In genomic region chr12:54259194-54260011, GRCh38 we compare ENCODE assay signal across 8 cellular contexts. TPM values are rescaled to one million over a fixed set of nuclear protein-coding genes. Genes with fewer than 3 reads are reported as not detected.
DNase-seq lines count a peak whose midpoint lies in the region; ATAC-seq, FAIRE-seq and TF ChIP-seq lines count a peak whose summit lies in the region.

No MANE protein-coding gene starts in this region.

- DNase-seq in BE2C, result peak; percentile 95
- DNase-seq in Panc1 (ENCODE audit: low read depth, low spot score), result no peak
- peak; percentile 49 for DNase-seq in activated naive CD8-positive, alpha-beta T cell treated with anti-CD3 and anti-CD28 coated beads, Interleukin-2, amount 10 ng/mL, durations not matched to agents 7 days and 5 days
- DNase-seq in globus pallidus (ENCODE audit: low spot score), result peak; percentile 92
- peak; percentile 99 for DNase-seq in neural progenitor cell (ENCODE audit: low spot score)
- peak; percentile 94 for DNase-seq in urothelium cell line (ENCODE audit: low spot score)

- no peaks in the 10 kb centered on the region for H3K9me3 ChIP-seq in BE2C
- H3K9me3 ChIP-seq in HUES6 (ENCODE audit: control insufficient read depth, insufficient read depth, low read depth, low read length), result no peaks in the 10 kb centered on the region
- H3K9me3 ChIP-seq in Panc1 (ENCODE audit: control insufficient read depth, insufficient read depth, low read depth, low read length), result no peaks in the 10 kb centered on the region
- no peaks in the 10 kb centered on the region for H3K9me3 ChIP-seq in neural progenitor cell (ENCODE audit: low read depth)

- peak overlapping the region; percentile 37 for H3K27ac Mint-ChIP-seq in activated naive CD8-positive, alpha-beta T cell treated with anti-CD3 and anti-CD28 coated beads, Interleukin-2, amount 10 ng/mL, durations not matched to agents 7 days and 5 days
- H3K27ac Mint-ChIP-seq in neural progenitor cell, result peak overlapping the region; percentile 98

- BruUV-seq in Panc1 (replicated peaks; lab: Mats Ljungman, UMichigan), result no TSS peak

- peak overlapping the region; percentile 66 for H3K4me3 Mint-ChIP-seq in activated naive CD8-positive, alpha-beta T cell treated with anti-CD3 and anti-CD28 coated beads, Interleukin-2, amount 10 ng/mL, durations not matched to agents 7 days and 5 days
- H3K4me3 Mint-ChIP-seq in neural progenitor cell, result peak overlapping the region; percentile 82

- CTCF ChIA-PET in Panc1 (lab: Charles Lee), result interaction anchor here (1.5 kb wide), 1 partner anchor 8 kb away, joined by 3 read pairs; no protein-coding TSS in a partner anchor

- TF ChIP-seq CTCF in BE2C (IDR thresholded peaks at IDR 0.05; ENCODE audit: low read depth, low read length) (no peak), Panc1 (IDR thresholded peaks at IDR 0.05) (no peak), neural progenitor cell (IDR thresholded peaks at IDR 0.05) (no peak)

- peak overlapping the region; percentile 68 for H3K4me3 ChIP-seq in BE2C (ENCODE audit: low read depth, low read length)
- H3K4me3 ChIP-seq in HUES6 (ENCODE audit: low read depth, low read length), result peak overlapping the region; percentile 60
- H3K4me3 ChIP-seq in Panc1 (ENCODE audit: low read depth in 2 of 2, low read length in 2 of 2), result peak overlapping the region; percentile 29 to 52
- H3K4me3 ChIP-seq in neural progenitor cell, result peak overlapping the region; percentile 37

- H3K9ac ChIP-seq in HUES6 (ENCODE audit: low read length) (peak overlapping the region; percentile 93), neural progenitor cell (no peak overlapping the region)

- H3K27me3 ChIP-seq in BE2C (no peaks in the 10 kb centered on the region), HUES6 (ENCODE audit: control insufficient read depth, insufficient read depth, low read length) (no peaks in the 10 kb centered on the region), Panc1 (ENCODE audit: control insufficient read depth, insufficient read depth, low read length) (no peaks in the 10 kb centered on the region), neural progenitor cell (no peaks in the 10 kb centered on the region)

- peaks cover 29% of the 10 kb centered on the region for H3K36me3 ChIP-seq in BE2C
- H3K36me3 ChIP-seq in HUES6 (ENCODE audit: control insufficient read depth, insufficient read depth, low read length), result peaks cover 27% of the 10 kb centered on the region
- peaks cover 5% of the 10 kb centered on the region; the same call in 1 of the 2 replicates for H3K36me3 ChIP-seq in Panc1 (ENCODE audit: control insufficient read depth, insufficient read depth, low read length)
- H3K36me3 ChIP-seq in neural progenitor cell, result peaks cover 23% of the 10 kb centered on the region

- ATAC-seq in GM19395 (IDR thresholded peaks at IDR 0.05; ENCODE audit: unreplicated experiment) (peak; percentile 76), Panc1 (peak; percentile 92)
- ATAC-seq in activated naive CD8-positive, alpha-beta T cell treated with anti-CD3 and anti-CD28 coated beads, Interleukin-2, amount 10 ng/mL, durations not matched to agents 7 days and 5 days (ENCODE audit: low read depth), result peak; percentile 66

- no peaks in the 10 kb centered on the region for H4K20me1 ChIP-seq in neural progenitor cell (ENCODE audit: low read depth)

- peaks cover 37% of the 10 kb centered on the region for H3K4me1 ChIP-seq in BE2C
- H3K4me1 ChIP-seq in HUES6 (ENCODE audit: control insufficient read depth, insufficient read depth, low read length), result peaks cover 44% of the 10 kb centered on the region
- H3K4me1 ChIP-seq in Panc1 (ENCODE audit: control insufficient read depth, insufficient read depth, low read length), result peaks cover 56% of the 10 kb centered on the region
- peaks cover 72% of the 10 kb centered on the region for H3K4me1 ChIP-seq in neural progenitor cell

- peaks cover 90% of the 10 kb centered on the region for H3K79me2 ChIP-seq in neural progenitor cell (ENCODE audit: low read depth)

- peaks cover 91% of the 10 kb centered on the region for H3F3A ChIP-seq in neural progenitor cell (ENCODE audit: low read depth)

- intact Hi-C loops in Panc1 (cut with micrococcal nuclease; ENCODE audit: unreplicated experiment), result no loop called here

- H3K27ac ChIP-seq in HUES6 (ENCODE audit: low read depth, low read length), result peak overlapping the region; percentile 97
- peak overlapping the region; percentile 99 for H3K27ac ChIP-seq in Panc1 (ENCODE audit: low read length)
- H3K27ac ChIP-seq in neural progenitor cell, result peak overlapping the region; percentile 88

- no peaks in the 10 kb centered on the region for H3K9me3 Mint-ChIP-seq in activated naive CD8-positive, alpha-beta T cell treated with anti-CD3 and anti-CD28 coated beads, Interleukin-2, amount 10 ng/mL, durations not matched to agents 7 days and 5 days
- peaks cover 2% of the 10 kb centered on the region for H3K9me3 Mint-ChIP-seq in neural progenitor cell

- H3K27me3 Mint-ChIP-seq in activated naive CD8-positive, alpha-beta T cell treated with anti-CD3 and anti-CD28 coated beads, Interleukin-2, amount 10 ng/mL, durations not matched to agents 7 days and 5 days, result no peaks in the 10 kb centered on the region
- peaks cover 5% of the 10 kb centered on the region for H3K27me3 Mint-ChIP-seq in neural progenitor cell (ENCODE audit: insufficient read depth, low read depth)

- POLR2A ChIA-PET in Panc1 (lab: Charles Lee), result interaction anchor here (0.6 to 2.7 kb wide), 7 partner anchors 13 to 98 kb away, joined by 3 to 24 read pairs (median 6); partner anchors contain the start of genes CBX5 and HNRNPA1
- POLR2A ChIA-PET in activated naive CD8-positive, alpha-beta T cell treated with anti-CD3 and anti-CD28 coated beads, Interleukin-2, amount 10 ng/mL, durations not matched to agents 7 days and 5 days (lab: Charles Lee), result interaction anchor here (0.7 to 2.0 kb wide), 4 partner anchors 18 to 712 kb away, joined by 3 to 9 read pairs (median 4); partner anchors contain the start of genes CBX5 and HNRNPA1

- FAIRE-seq in urothelium cell line (lab: Jason Lieb, UNC), result peak; percentile 53

- H3K4me1 Mint-ChIP-seq in activated naive CD8-positive, alpha-beta T cell treated with anti-CD3 and anti-CD28 coated beads, Interleukin-2, amount 10 ng/mL, durations not matched to agents 7 days and 5 days, result peaks cover 27% of the 10 kb centered on the region
- peaks cover 69% of the 10 kb centered on the region for H3K4me1 Mint-ChIP-seq in neural progenitor cell

- no peak overlapping the region for H2AFZ ChIP-seq in neural progenitor cell (replicated peaks)

- peak overlapping the region; percentile 71 for H3K4me2 ChIP-seq in neural progenitor cell

- in situ Hi-C loops in Panc1 (cut with HindIII; ENCODE audit: low pct_unique_long_range_greater_than_20kb, low sequenced_read_pairs), result no loop called here

- peaks cover 20% of the 10 kb centered on the region for H3K36me3 Mint-ChIP-seq in activated naive CD8-positive, alpha-beta T cell treated with anti-CD3 and anti-CD28 coated beads, Interleukin-2, amount 10 ng/mL, durations not matched to agents 7 days and 5 days
- peaks cover 21% of the 10 kb centered on the region for H3K36me3 Mint-ChIP-seq in neural progenitor cell

RNA-seq across cellular contexts. Expression of gene CBX5, which starts 20.5 kb away (rescaled TPM):
- 30.1 TPM for polyA plus RNA-seq in BE2C (2012; ENCODE audit: insufficient read depth, insufficient read length, low read depth)
- total RNA-seq in Panc1 (2021; ENCODE audit: unreplicated experiment) (130 TPM), neural progenitor cell (ENCODE audit: low replicate concordance) (232 and 288 TPM in 2 replicates)
- 19.4 TPM for polyA plus RNA-seq in Panc1 (2012; ENCODE audit: insufficient read length)
- total RNA-seq in activated naive CD8-positive, alpha-beta T cell treated with anti-CD3 and anti-CD28 coated beads, Interleukin-2, amount 10 ng/mL, durations not matched to agents 7 days and 5 days, result 100 to 1,000 TPM; 113 TPM

RNA-seq across cellular contexts. Expression of gene HNRNPA1, which starts 21.1 kb away (rescaled TPM):
- 1,163 TPM for polyA plus RNA-seq in BE2C (2012; ENCODE audit: insufficient read depth, insufficient read length, low read depth)
- total RNA-seq in Panc1 (2021; ENCODE audit: unreplicated experiment) (689 TPM), neural progenitor cell (ENCODE audit: low replicate concordance) (1,779 and 2,341 TPM in 2 replicates)
- 452 TPM for polyA plus RNA-seq in Panc1 (2012; ENCODE audit: insufficient read length)
- 1,000 to 10,000 TPM; 1,247 to 1,279 TPM for total RNA-seq in activated naive CD8-positive, alpha-beta T cell treated with anti-CD3 and anti-CD28 coated beads, Interleukin-2, amount 10 ng/mL, durations not matched to agents 7 days and 5 days

RNA-seq across cellular contexts. Expression of gene NFE2, which starts 41.4 kb away (rescaled TPM):
- polyA plus RNA-seq in BE2C (2012; ENCODE audit: insufficient read depth, insufficient read length, low read depth), result 0.97 TPM
- 0.26 TPM for total RNA-seq in Panc1 (2021; ENCODE audit: unreplicated experiment)
- 0.24 TPM for polyA plus RNA-seq in Panc1 (2012; ENCODE audit: insufficient read length)
- not detected for total RNA-seq in activated naive CD8-positive, alpha-beta T cell treated with anti-CD3 and anti-CD28 coated beads, Interleukin-2, amount 10 ng/mL, durations not matched to agents 7 days and 5 days
- total RNA-seq in neural progenitor cell (ENCODE audit: low replicate concordance), result 2.8 and 4.3 TPM in 2 replicates
